In genomic region chr15:67939588-67940323, GRCh38 we compare ENCODE assay signal across 6 cellular contexts.
A peak's percentile ranks its signal among the peaks of the same experiment; 100 is the strongest.
DNase-seq lines count a peak whose midpoint lies in the region; ATAC-seq and TF ChIP-seq lines count a peak whose summit lies in the region.
"Not testable (repeated sequence)": the region's sequence is repeated elsewhere in the genome, so short reads cannot be mapped to it uniquely, and the experiment has no call there.

No MANE protein-coding gene starts in this region.

- peaks cover 12% of the 10 kb centered on the region for H3K36me3 Mint-ChIP-seq in nephron progenitor cell (ENCODE audit: low read depth)

- H3K9me3 Mint-ChIP-seq in nephron progenitor cell = peaks cover 25% of the 10 kb centered on the region

- ATAC-seq in Panc1 = not testable (repeated sequence)

- not testable (repeated sequence) for H3K27ac ChIP-seq in HEK293 (ENCODE audit: extremely low read depth, low read depth, low read length); coronary artery
- H3K27ac ChIP-seq in Panc1 (ENCODE audit: low read length) (peak overlapping the region; percentile 23; the same call in 1 of the 2 replicates), hepatocyte (peak overlapping the region; percentile 41)

- intact Hi-C loops in Panc1 (cut with micrococcal nuclease; ENCODE audit: unreplicated experiment) = not testable (repeated sequence)

- not testable (repeated sequence) for H3K9me3 ChIP-seq in HEK293 (ENCODE audit: control insufficient read depth, insufficient read depth, low read depth, low read length); Panc1 (ENCODE audit: control insufficient read depth, insufficient read depth, low read depth, low read length); hepatocyte (ENCODE audit: low read depth)

- H3K4me3 ChIP-seq in GM12865 (ENCODE audit: low read depth, low read length); HEK293 (ENCODE audit: low read depth, low read length); Panc1 (ENCODE audit: low read depth in 2 of 2, low read length in 2 of 2); coronary artery; hepatocyte: not testable (repeated sequence)

- not testable (repeated sequence) for BruUV-seq in Panc1 (replicated peaks; lab: Mats Ljungman, UMichigan)

- not testable (repeated sequence) for H3K79me2 ChIP-seq in hepatocyte

- not testable (repeated sequence) for H3K4me2 ChIP-seq in hepatocyte

- H3K27me3 ChIP-seq in Panc1 (ENCODE audit: control insufficient read depth, insufficient read depth, low read length); hepatocyte: not testable (repeated sequence)

- WGBS in hepatocyte (ENCODE audit: low lambda C conversion rate, missing lambda C conversion rate) = 75% methylated on average over 5 of the region's 5 CpGs

- not testable (repeated sequence) for TF ChIP-seq CTCF in GM12865 (IDR thresholded peaks at IDR 0.05; ENCODE audit: insufficient read depth, low read depth, low read length, missing control alignments); HEK293 (tag by site-specific recombination; IDR thresholded peaks at IDR 0.05); Panc1 (IDR thresholded peaks at IDR 0.05); coronary artery (IDR thresholded peaks at IDR 0.05); hepatocyte (IDR thresholded peaks at IDR 0.05; ENCODE audit: poor library complexity); nephron progenitor cell (IDR thresholded peaks at IDR 0.05)

- H3K4me1 ChIP-seq in HEK293 (ENCODE audit: control insufficient read depth, insufficient read depth, low read length) = not testable (repeated sequence)
- H3K4me1 ChIP-seq in Panc1 (ENCODE audit: control insufficient read depth, insufficient read depth, low read length) = peaks cover 31% of the 10 kb centered on the region
- H3K4me1 ChIP-seq in hepatocyte (ENCODE audit: insufficient read depth) = peaks cover 28% of the 10 kb centered on the region

- CTCF ChIA-PET in HEK293 (lab: Yijun Ruan, JAX) = interaction anchor here (0.7 kb wide), 1 partner anchor 214 kb away, joined by 3 read pairs; no protein-coding TSS in a partner anchor
- CTCF ChIA-PET in Panc1 (lab: Charles Lee) = not testable (repeated sequence)

- not testable (repeated sequence) for H3K36me3 ChIP-seq in HEK293 (ENCODE audit: control insufficient read depth in 2 of 2, insufficient read depth in 1 of 2, low read length in 2 of 2); Panc1 (ENCODE audit: control insufficient read depth, insufficient read depth, low read length); hepatocyte (replicated peaks; ENCODE audit: insufficient read depth, low read depth)

- in situ Hi-C loops in Panc1 (cut with HindIII; ENCODE audit: low pct_unique_long_range_greater_than_20kb, low sequenced_read_pairs) = not testable (repeated sequence)

- not testable (repeated sequence) for H3K4me3 Mint-ChIP-seq in nephron progenitor cell

- peaks cover 64% of the 10 kb centered on the region for H3K4me1 Mint-ChIP-seq in nephron progenitor cell

- H4K20me1 ChIP-seq in hepatocyte (ENCODE audit: insufficient read depth, poor library complexity, severe bottlenecking) = not testable (repeated sequence)

- POLR2A ChIA-PET in HEK293 (lab: Yijun Ruan, JAX); Panc1 (lab: Charles Lee): not testable (repeated sequence)

- DNase-seq in GM12865 (ENCODE audit: low read depth) (peak; percentile 83), coronary artery (ENCODE audit: low spot score) (peak; percentile 5)
- not testable (repeated sequence) for DNase-seq in Panc1 (ENCODE audit: low read depth, low spot score); hepatocyte (ENCODE audit: low spot score); nephron progenitor cell

- not testable (repeated sequence) for H2AFZ ChIP-seq in hepatocyte

- not testable (repeated sequence) for H3K9me2 ChIP-seq in hepatocyte (replicated peaks; ENCODE audit: insufficient read depth)

- not testable (repeated sequence) for H3K27me3 Mint-ChIP-seq in nephron progenitor cell (ENCODE audit: low read depth, poor library complexity)

- peak overlapping the region; percentile 23 for H3K27ac Mint-ChIP-seq in nephron progenitor cell

TF ChIP-seq in HEK293, 187 proteins besides CTCF, POLR2A, EP300 and RAD21:
- peak; percentile 59 for TF ChIP-seq SCRT2 (tag by site-specific recombination; IDR thresholded peaks at IDR 0.05)
